ENCODE assay signal across 19 cellular contexts in genomic region chr6:90559931-90560330, GRCh38.
"Had no signal": no experiment of that assay in that cellular context is flagged by ENCODE, and none has a peak within 500 bp of the region (broad histone marks: within the 10 kb centered on the region; RNA-seq: fewer than 3 reads in every experiment).

No MANE protein-coding gene starts in this region.

- H3K27me3 Mint-ChIP-seq: stimulated activated naive B cell treated with anti-CD40 and anti-IgM and Interleukin-4, amounts not matched to agents 10 μg/mL and 1 μg/mL and 100 μg/mL, for 72 hours; stimulated activated naive CD8-positive, alpha-beta T cell treated with anti-CD3 and anti-CD28 coated beads, Interleukin-15, amount 100 ng/mL, for 72 hours had no signal

- ATAC-seq: gastrocnemius medialis; heart right ventricle; left lobe of liver; sciatic nerve; stimulated activated naive B cell treated with anti-CD40 and anti-IgM and Interleukin-4, amounts not matched to agents 10 μg/mL and 1 μg/mL and 100 μg/mL, for 72 hours; stimulated activated naive CD8-positive, alpha-beta T cell treated with anti-CD3 and anti-CD28 coated beads, Interleukin-15, amount 100 ng/mL, for 72 hours had no signal

- H3K27ac ChIP-seq: gastrocnemius medialis, heart right ventricle, testis, transverse colon had no signal

- H3K4me3 Mint-ChIP-seq: endodermal cell; mesothelial cell of epicardium; neural crest cell; stimulated activated naive B cell treated with anti-CD40 and anti-IgM and Interleukin-4, amounts not matched to agents 10 μg/mL and 1 μg/mL and 100 μg/mL, for 72 hours; stimulated activated naive CD8-positive, alpha-beta T cell treated with anti-CD3 and anti-CD28 coated beads, Interleukin-15, amount 100 ng/mL, for 72 hours had no signal

- H3K4me1 Mint-ChIP-seq: mesothelial cell of epicardium, neural crest cell had no signal

- H3K9me3 ChIP-seq: gastrocnemius medialis, heart right ventricle, testis, transverse colon had no signal

- FAIRE-seq: colon had no signal

- H3K27ac Mint-ChIP-seq: endodermal cell; mesothelial cell of epicardium; stimulated activated naive B cell treated with anti-CD40 and anti-IgM and Interleukin-4, amounts not matched to agents 10 μg/mL and 1 μg/mL and 100 μg/mL, for 72 hours; stimulated activated naive CD8-positive, alpha-beta T cell treated with anti-CD3 and anti-CD28 coated beads, Interleukin-15, amount 100 ng/mL, for 72 hours had no signal

- H3K4me1 ChIP-seq: gastrocnemius medialis, heart right ventricle, testis, transverse colon had no signal

- H3K9me3 Mint-ChIP-seq: stimulated activated naive CD8-positive, alpha-beta T cell treated with anti-CD3 and anti-CD28 coated beads, Interleukin-15, amount 100 ng/mL, for 72 hours had no signal

- H3K27me3 ChIP-seq: gastrocnemius medialis, heart right ventricle, testis, transverse colon had no signal

- DNase-seq: cerebellar nuclear complex; dermis blood vessel endothelial cell; endodermal cell; gastrocnemius medialis; heart right ventricle; hypothalamus; islet precursor cell; mammary epithelial cell; stimulated activated CD4-positive, alpha-beta T cell treated with anti-CD3 and anti-CD28 coated beads, Interleukin-2, amount 100 ng/mL, for 24 hours; stimulated activated CD4-positive, alpha-beta T cell treated with anti-CD3 and anti-CD28 coated beads, Interleukin-4, amount 100 ng/mL, for 4 hours; stimulated activated naive B cell treated with anti-CD40 and anti-IgM and Interleukin-4, amounts not matched to agents 10 μg/mL and 1 μg/mL and 100 μg/mL, for 72 hours; stimulated activated naive CD8-positive, alpha-beta T cell treated with anti-CD3 and anti-CD28 coated beads, Interleukin-15, amount 100 ng/mL, for 72 hours; testis; transverse colon had no signal

- H3K4me3 ChIP-seq: gastrocnemius medialis, heart right ventricle, testis, transverse colon had no signal
